ENCODE assay signal across 8 cellular contexts in the genomic region with DNA sequence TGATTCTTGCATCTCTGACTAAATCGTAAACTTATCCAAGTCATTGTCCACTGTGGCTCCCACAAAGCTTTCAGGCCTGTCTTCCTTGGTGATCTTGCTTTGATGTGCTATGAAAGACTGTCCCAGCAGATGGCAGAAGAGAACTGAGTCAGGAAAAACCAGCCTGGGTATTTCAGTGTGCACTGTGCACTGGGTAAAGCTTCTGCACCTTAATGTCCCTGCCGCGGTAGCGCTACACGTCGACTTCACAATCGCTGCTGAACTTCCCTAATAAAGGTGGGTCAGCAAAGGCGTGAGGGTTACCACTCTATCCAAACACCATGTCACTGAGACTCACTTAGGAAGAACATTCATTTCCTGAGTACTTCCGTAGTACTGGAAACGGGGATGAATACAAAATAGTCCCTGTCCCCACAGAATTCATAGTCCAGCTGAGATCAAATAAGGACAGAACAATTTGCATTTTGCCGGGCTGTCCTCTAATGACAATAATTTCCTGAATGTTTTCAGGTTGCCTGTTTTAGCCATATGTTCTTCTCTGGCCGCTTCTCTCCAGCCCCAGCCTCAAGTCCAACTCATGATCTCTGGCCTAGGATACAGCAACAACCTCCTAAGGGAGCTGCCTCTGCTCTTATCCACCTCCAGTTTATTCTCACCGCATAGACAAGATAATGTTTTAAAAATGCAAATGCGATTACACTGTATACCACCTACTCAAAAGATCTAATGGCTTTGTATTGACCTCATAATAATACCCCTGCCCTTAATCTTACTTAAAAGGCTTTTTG.
DNase-seq lines count a peak whose midpoint lies in the region; ATAC-seq and TF ChIP-seq lines count a peak whose summit lies in the region.

No MANE protein-coding gene starts in this region.

- intact Hi-C loops in left ventricle myocardium superior (cut with micrococcal nuclease), result no loop called here

- no peak overlapping the region for H3K27ac ChIP-seq in SU-DHL-6 (ENCODE audit: low read depth, low read length)

- H3K9ac ChIP-seq in SU-DHL-6 (ENCODE audit: low read length) (peak overlapping the region; percentile 30; the same call in 1 of the 2 replicates), adipocyte (ENCODE audit: low read length) (peak overlapping the region; percentile 54)

- H3K9me3 ChIP-seq in SU-DHL-6 (ENCODE audit: insufficient read depth, low read length), result no peaks in the 10 kb centered on the region
- no peaks in the 10 kb centered on the region for H3K9me3 ChIP-seq in adipocyte (ENCODE audit: control insufficient read depth, low read length)

- H3F3A ChIP-seq in SU-DHL-6 (ENCODE audit: insufficient read depth), result no peaks in the 10 kb centered on the region

- H3K36me3 ChIP-seq in SU-DHL-6 (ENCODE audit: low read length) (no peaks in the 10 kb centered on the region), adipocyte (ENCODE audit: control insufficient read depth, insufficient read depth, low read length, severe bottlenecking) (no peaks in the 10 kb centered on the region)

- no peak overlapping the region for H3K4me3 ChIP-seq in GM12865 (ENCODE audit: low read depth, low read length)
- H3K4me3 ChIP-seq in SU-DHL-6 (ENCODE audit: insufficient read depth, low read length, poor library complexity, severe bottlenecking), result no peak overlapping the region
- peak overlapping the region; percentile 73 for H3K4me3 ChIP-seq in adipocyte (ENCODE audit: low read length)
- peak overlapping the region; percentile 41 for H3K4me3 ChIP-seq in retinal pigment epithelial cell (ENCODE audit: low read length)

- H3K4me1 ChIP-seq in adipocyte (ENCODE audit: control insufficient read depth, insufficient read depth, low read length), result peaks cover 3% of the 10 kb centered on the region

- CTCF ChIA-PET in HEK293T (lab: Yijun Ruan, JAX), result interaction anchor here (0.6 to 2.6 kb wide), 20 partner anchors 10 to 557 kb away, joined by 3 to 35 read pairs (median 5); a partner anchor contains a TSS

- no peaks in the 10 kb centered on the region for H4K20me1 ChIP-seq in SU-DHL-6 (ENCODE audit: low read depth, low read length)

- H3K4me2 ChIP-seq in SU-DHL-6 (ENCODE audit: low read depth, low read length, poor library complexity, severe bottlenecking), result peak overlapping the region; percentile 49

- ATAC-seq in left ventricle myocardium superior, result peak; percentile 94

- TF ChIP-seq CTCF in GM12865 (IDR thresholded peaks at IDR 0.05; ENCODE audit: insufficient read depth, low read depth, low read length, missing control alignments), result peak; percentile 81
- TF ChIP-seq CTCF in SU-DHL-6 (IDR thresholded peaks at IDR 0.05; ENCODE audit: insufficient read depth, low read length, poor library complexity, severe bottlenecking), result peak; percentile 65
- peak; percentile 85 for TF ChIP-seq CTCF in retinal pigment epithelial cell (conservative IDR thresholded peaks at IDR 0.05; ENCODE audit: low read depth, low read length)

- no peaks in the 10 kb centered on the region for H3K27me3 ChIP-seq in SU-DHL-6 (ENCODE audit: low read length)
- H3K27me3 ChIP-seq in adipocyte (replicated peaks; ENCODE audit: control insufficient read depth, insufficient read depth, low read length), result no peaks in the 10 kb centered on the region

- H3K9me2 ChIP-seq in SU-DHL-6 (replicated peaks; ENCODE audit: insufficient read depth, low read length), result no peaks in the 10 kb centered on the region

- peak overlapping the region; percentile 50 for H2AFZ ChIP-seq in SU-DHL-6 (ENCODE audit: low read depth, low read length, severe bottlenecking)

- no peaks in the 10 kb centered on the region for H3K79me2 ChIP-seq in SU-DHL-6 (ENCODE audit: insufficient read depth, low read length)

- peak; percentile 90 for DNase-seq in GM12865 (ENCODE audit: low read depth)
- peak; percentile 75 for DNase-seq in HEK293T (ENCODE audit: extremely low spot score)
- DNase-seq in NAMALWA (ENCODE audit: low spot score), result peak; percentile 94
- peak; percentile 88 for DNase-seq in adipocyte (ENCODE audit: low read depth)
- peak; percentile 51 for DNase-seq in left ventricle myocardium superior
- peak; percentile 26 for DNase-seq in retinal pigment epithelial cell (ENCODE audit: low read depth)
- no peak for DNase-seq in cerebellar nuclear complex (lab: John Stamatoyannopoulos, UW)

- POLR2A ChIA-PET in HEK293T (lab: Yijun Ruan, JAX), result interaction anchor here (1.4 kb wide), 1 partner anchor 83 kb away, joined by 4 read pairs; a partner anchor contains a TSS

TF ChIP-seq in HEK293T, 16 proteins besides CTCF, POLR2A, EP300 and RAD21:
- TF ChIP-seq FOXA1 (IDR thresholded peaks at IDR 0.05) (no peak), FOXM1 (IDR thresholded peaks at IDR 0.05; ENCODE audit: borderline replicate concordance) (no peak), FOXK2 (IDR thresholded peaks at IDR 0.05) (no peak), ELF4 (IDR thresholded peaks at IDR 0.05) (no peak), SP1 (IDR thresholded peaks at IDR 0.05) (no peak), ZNF384 (IDR thresholded peaks at IDR 0.05) (no peak), CTBP1 (IDR thresholded peaks at IDR 0.05; ENCODE audit: borderline replicate concordance) (no peak)
- TF ChIP-seq, protein P1, sequence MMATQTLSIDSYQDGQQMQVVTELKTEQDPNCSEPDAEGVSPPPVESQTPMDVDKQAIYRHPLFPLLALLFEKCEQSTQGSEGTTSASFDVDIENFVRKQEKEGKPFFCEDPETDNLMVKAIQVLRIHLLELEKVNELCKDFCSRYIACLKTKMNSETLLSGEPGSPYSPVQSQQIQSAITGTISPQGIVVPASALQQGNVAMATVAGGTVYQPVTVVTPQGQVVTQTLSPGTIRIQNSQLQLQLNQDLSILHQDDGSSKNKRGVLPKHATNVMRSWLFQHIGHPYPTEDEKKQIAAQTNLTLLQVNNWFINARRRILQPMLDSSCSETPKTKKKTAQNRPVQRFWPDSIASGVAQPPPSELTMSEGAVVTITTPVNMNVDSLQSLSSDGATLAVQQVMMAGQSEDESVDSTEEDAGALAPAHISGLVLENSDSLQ (IDR thresholded peaks at IDR 0.05), result no peak

Comparison
In these comparisons a context has a peak if more than half of its experiments do, and no peak if none do; other contexts are left out.
1. DNase-seq: peak in GM12865 (single experiment), HEK293T (single experiment), NAMALWA (single experiment), adipocyte (single experiment), left ventricle myocardium superior (single experiment) and retinal pigment epithelial cell (single experiment); none in cerebellar nuclear complex (0 of 2).
2. H3K4me3 ChIP-seq: peak in adipocyte (single experiment) and retinal pigment epithelial cell (single experiment); none in GM12865 (single experiment) and SU-DHL-6 (single experiment).
3. Peak in every context shown above with its lines, with median percentiles within 50 percentile points of each other: CTCF ChIP-seq.